12 cellular contexts compared by ENCODE assay signal in the genomic region with DNA sequence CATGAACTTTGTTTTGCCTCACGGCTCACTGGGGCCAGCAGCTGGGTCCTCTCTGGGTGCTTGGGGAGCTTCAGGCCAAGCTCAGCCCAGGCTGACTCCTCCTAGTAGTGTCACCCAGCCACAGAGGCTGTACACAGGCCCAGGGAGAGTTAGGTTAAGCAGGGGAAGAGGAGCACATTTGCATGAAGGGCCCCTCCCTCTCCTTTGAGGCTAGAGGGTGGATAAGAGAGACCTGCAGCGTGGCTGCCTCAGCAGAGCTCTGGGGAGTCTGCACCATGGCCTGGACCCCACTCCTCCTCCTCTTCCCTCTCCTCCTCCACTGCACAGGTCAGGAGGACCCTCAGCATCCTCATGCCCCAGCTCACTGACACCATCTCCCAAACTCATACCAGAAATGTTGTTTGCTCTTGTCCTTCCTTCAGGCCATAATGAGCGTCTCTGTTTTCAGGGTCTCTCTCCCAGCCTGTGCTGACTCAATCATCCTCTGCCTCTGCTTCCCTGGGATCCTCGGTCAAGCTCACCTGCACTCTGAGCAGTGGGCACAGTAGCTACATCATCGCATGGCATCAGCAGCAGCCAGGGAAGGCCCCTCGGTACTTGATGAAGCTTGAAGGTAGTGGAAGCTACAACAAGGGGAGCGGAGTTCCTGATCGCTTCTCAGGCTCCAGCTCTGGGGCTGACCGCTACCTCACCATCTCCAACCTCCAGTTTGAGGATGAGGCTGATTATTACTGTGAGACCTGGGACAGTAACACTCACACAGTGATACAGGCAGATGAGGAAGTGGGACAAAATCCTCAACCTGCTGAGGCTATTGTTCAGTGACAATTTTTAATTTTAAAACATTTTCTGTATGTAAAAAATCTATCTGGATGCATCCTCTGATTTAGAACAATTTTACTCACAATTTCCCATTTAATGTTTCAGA.
DNase-seq lines count a peak whose midpoint lies in the region; ATAC-seq, FAIRE-seq and TF ChIP-seq lines count a peak whose summit lies in the region.
"Had no signal": no experiment of that assay in that cellular context is flagged by ENCODE, and none has a peak within 500 bp of the region (broad histone marks: within the 10 kb centered on the region; RNA-seq: fewer than 3 reads in every experiment).

No MANE protein-coding gene starts in this region.

- CTCF ChIA-PET in activated B cell treated with CpG ODN at 0.5 μM for 24 hours (lab: Charles Lee), result interaction anchor here (0.7 to 3.8 kb wide), 11 partner anchors 8 to 792 kb away, joined by 3 to 28 read pairs (median 4); no protein-coding TSS in a partner anchor

- TF ChIP-seq CTCF in activated B cell treated with CpG ODN at 0.5 μM for 24 hours (IDR thresholded peaks at IDR 0.05), result no peak

- H3K4me1 Mint-ChIP-seq in activated B cell treated with CpG ODN at 0.5 μM for 24 hours, result peaks cover 83% of the 10 kb centered on the region
- H3K4me1 Mint-ChIP-seq in activated naive CD8-positive, alpha-beta T cell treated with anti-CD3 and anti-CD28 coated beads, Interleukin-2, amount 50 U/mL, for 24 hours, result peaks cover 10% of the 10 kb centered on the region

- peak overlapping the region; percentile 85 for H3K4me3 Mint-ChIP-seq in activated B cell treated with CpG ODN at 0.5 μM for 24 hours
- no peak overlapping the region for H3K4me3 Mint-ChIP-seq in activated naive CD8-positive, alpha-beta T cell treated with anti-CD3 and anti-CD28 coated beads, Interleukin-2, amount 50 U/mL, for 24 hours

- ATAC-seq in GM18505 (IDR thresholded peaks at IDR 0.05; ENCODE audit: unreplicated experiment) (peak; percentile 59), GM21381 (IDR thresholded peaks at IDR 0.05; ENCODE audit: unreplicated experiment) (peak; percentile 69), HG03095 (IDR thresholded peaks at IDR 0.05; ENCODE audit: unreplicated experiment) (peak; percentile 78), activated B cell treated with CpG ODN at 0.5 μM for 24 hours (ENCODE audit: low read depth) (peak; percentile 92)
- ATAC-seq in activated naive CD8-positive, alpha-beta T cell treated with anti-CD3 and anti-CD28 coated beads, Interleukin-2, amount 50 U/mL, for 24 hours, result no peak

- FAIRE-seq in frontal cortex (lab: Jason Lieb, UNC), result no peak
- FAIRE-seq: TTC549 had no signal

- intact Hi-C loops in activated B cell treated with CpG ODN at 0.5 μM for 24 hours (cut with micrococcal nuclease), result no loop called here

- H3K27me3 Mint-ChIP-seq in activated B cell treated with CpG ODN at 0.5 μM for 24 hours, result no peaks in the 10 kb centered on the region
- H3K27me3 Mint-ChIP-seq in activated naive CD8-positive, alpha-beta T cell treated with anti-CD3 and anti-CD28 coated beads, Interleukin-2, amount 50 U/mL, for 24 hours, result no peaks in the 10 kb centered on the region

- peak; percentile 47 for DNase-seq in activated B cell treated with CpG ODN at 0.5 μM for 24 hours
- no peak for DNase-seq in Ammon's horn (ENCODE audit: low spot score)
- no peak for DNase-seq in activated naive CD8-positive, alpha-beta T cell treated with anti-CD3 and anti-CD28 coated beads, Interleukin-2, amount 50 U/mL, for 24 hours
- no peak for DNase-seq in frontal cortex (ENCODE audit: low spot score in 2 of 2)
- DNase-seq in activated CD4-positive, alpha-beta T cell treated with anti-CD3 and anti-CD28 coated beads for 4 hours, result no peak
- DNase-seq: Caco-2; dermis blood vessel endothelial cell; NK-92 treated with Interleukin-12 subunit alpha and Interleukin-12 subunit beta, amount 100 ng/mL, for 24 hours had no signal

- H3K9me3 Mint-ChIP-seq in activated B cell treated with CpG ODN at 0.5 μM for 24 hours, result peaks cover 2% of the 10 kb centered on the region
- H3K9me3 Mint-ChIP-seq in activated naive CD8-positive, alpha-beta T cell treated with anti-CD3 and anti-CD28 coated beads, Interleukin-2, amount 50 U/mL, for 24 hours, result no peaks in the 10 kb centered on the region

- peak; percentile 98 for TF ChIP-seq POLR2A in GM18505 (IDR thresholded peaks at IDR 0.05; ENCODE audit: borderline replicate concordance, extremely low read depth, insufficient read depth, insufficient read length)

- H3K27ac Mint-ChIP-seq in activated B cell treated with CpG ODN at 0.5 μM for 24 hours, result peak overlapping the region; percentile 97
- H3K27ac Mint-ChIP-seq in activated naive CD8-positive, alpha-beta T cell treated with anti-CD3 and anti-CD28 coated beads, Interleukin-2, amount 50 U/mL, for 24 hours, result no peak overlapping the region

- H3K36me3 Mint-ChIP-seq in activated B cell treated with CpG ODN at 0.5 μM for 24 hours (ENCODE audit: low read depth), result no peaks in the 10 kb centered on the region
- no peaks in the 10 kb centered on the region for H3K36me3 Mint-ChIP-seq in activated naive CD8-positive, alpha-beta T cell treated with anti-CD3 and anti-CD28 coated beads, Interleukin-2, amount 50 U/mL, for 24 hours (ENCODE audit: low read depth)

- POLR2A ChIA-PET in activated B cell treated with CpG ODN at 0.5 μM for 24 hours (lab: Charles Lee), result interaction anchor here (0.6 to 2.6 kb wide), 13 partner anchors 9 to 791 kb away, joined by 3 to 44 read pairs (median 6); no protein-coding TSS in a partner anchor
